ENCODE assay signal across 26 cellular contexts in genomic region chr13:28822801-28823200, GRCh38. TPM values are rescaled to one million over a fixed set of nuclear protein-coding genes. Genes with fewer than 3 reads are reported as not detected.
"Had no signal": no experiment of that assay in that cellular context is flagged by ENCODE, and none has a peak within 500 bp of the region (broad histone marks: within the 10 kb centered on the region; RNA-seq: fewer than 3 reads in every experiment).

No MANE protein-coding gene starts in this region.

- DNase-seq: colonic mucosa; effector memory CD4-positive, alpha-beta T cell; erythroblast; esophagus squamous epithelium; heart left ventricle; left cardiac atrium; left lung; mesenchymal stem cell; mucosa of descending colon; naive B cell; stimulated activated CD4-positive, alpha-beta T cell treated with anti-CD3 and anti-CD28 coated beads, Interleukin-12 subunit alpha, Interleukin-12 subunit beta, amount 100 ng/mL, for 4 hours; stimulated activated CD4-positive, alpha-beta T cell treated with anti-CD3 and anti-CD28 coated beads, Interleukin-1b, Interleukin-23, amount 100 ng/mL, for 48 hours; stimulated activated CD4-positive, alpha-beta T cell treated with anti-CD3 and anti-CD28 coated beads, Interleukin-4, amount 100 ng/mL, for 24 hours; stimulated activated naive CD8-positive, alpha-beta T cell treated with anti-CD3 and anti-CD28 coated beads, Interleukin-15, Interleukin-2, amounts not matched to agents 100 U/mL and 50 U/mL, for 24 hours; transverse colon; upper lobe of right lung; uterus had no signal

- H3K4me1 ChIP-seq: colonic mucosa, parathyroid adenoma had no signal

- H3K27me3 ChIP-seq: right atrium auricular region, uterus had no signal

- H3K4me3 ChIP-seq: colonic mucosa, esophagus squamous epithelium, heart left ventricle, hepatocyte, left lung, mucosa of descending colon, right atrium auricular region, smooth muscle cell, transverse colon, upper lobe of right lung, uterus had no signal

- ATAC-seq: heart left ventricle; left cardiac atrium; left lung; mucosa of descending colon; natural killer cell treated with Interleukin-12 subunit alpha and Interleukin-12 subunit beta and Interleukin-15 and Interleukin-18, amount 100 ng/mL, for 72 hours; sciatic nerve; stimulated activated memory B cell treated with anti-CD40 and anti-IgM and Interleukin-4, amounts not matched to agents 10 μg/mL and 1 μg/mL and 100 μg/mL, for 72 hours; stimulated activated naive CD8-positive, alpha-beta T cell treated with anti-CD3 and anti-CD28 coated beads, Interleukin-15, Interleukin-2, amounts not matched to agents 100 U/mL and 50 U/mL, for 24 hours; upper lobe of right lung had no signal

- H3K36me3 ChIP-seq: colonic mucosa, esophagus squamous epithelium, heart left ventricle, left lung, neutrophil, right atrium auricular region, transverse colon, upper lobe of right lung, uterus had no signal

- H3K27ac ChIP-seq: colonic mucosa, esophagus squamous epithelium, heart left ventricle, hepatocyte, left lung, neutrophil, parathyroid adenoma, right atrium auricular region, transverse colon, upper lobe of right lung, uterus had no signal

- H3K9ac ChIP-seq: parathyroid adenoma had no signal

- H3K9me3 ChIP-seq: colonic mucosa, neutrophil, transverse colon, upper lobe of right lung, uterus had no signal

RNA-seq across cellular contexts. Expression of gene MTUS2, which starts 2.7 kb away (rescaled TPM):
- total RNA-seq: lung microvascular endothelial cell; natural killer cell treated with Interleukin-12 subunit alpha and Interleukin-12 subunit beta and Interleukin-15 and Interleukin-18, amount 100 ng/mL, for 72 hours; sciatic nerve had no signal
